7 cellular contexts compared by ENCODE assay signal in genomic region chr15:40928351-40928974, GRCh38.
DNase-seq lines count a peak whose midpoint lies in the region; ATAC-seq, FAIRE-seq and TF ChIP-seq lines count a peak whose summit lies in the region.

No MANE protein-coding gene starts in this region.

- no peaks in the 10 kb centered on the region for H3K36me3 Mint-ChIP-seq in nephron progenitor cell (ENCODE audit: low read depth)

- H3K9me3 Mint-ChIP-seq in nephron progenitor cell = no peaks in the 10 kb centered on the region

- H3K27me3 Mint-ChIP-seq in nephron progenitor cell (ENCODE audit: low read depth, poor library complexity) = peaks cover 97% of the 10 kb centered on the region

- ATAC-seq in HG02610 (IDR thresholded peaks at IDR 0.05; ENCODE audit: unreplicated experiment) = no peak

- H3K27ac ChIP-seq in coronary artery = no peak overlapping the region

- TF ChIP-seq CTCF in HFF-Myc (IDR thresholded peaks at IDR 0.05; ENCODE audit: low read depth, low read length, missing control alignments) = no peak
- no peak for TF ChIP-seq CTCF in coronary artery (IDR thresholded peaks at IDR 0.05)
- no peak for TF ChIP-seq CTCF in nephron progenitor cell (IDR thresholded peaks at IDR 0.05)

- H3K27ac Mint-ChIP-seq in nephron progenitor cell = no peak overlapping the region

- H3K4me3 ChIP-seq in HFF-Myc (replicated peaks; ENCODE audit: low read depth, low read length) (peak overlapping the region; percentile 52), coronary artery (peak overlapping the region; percentile 70)

- DNase-seq in HFF-Myc (ENCODE audit: extremely low read depth, low read depth) (no peak), NCI-H345 treated with DMSO at 0.1 percent for 48 hours (lab: John Stamatoyannopoulos, UW; ENCODE audit: unreplicated experiment) (peak; percentile 82), coronary artery (ENCODE audit: low spot score) (no peak), nephron progenitor cell (no peak), GM19239 (ENCODE audit: insufficient read length, low spot score) (no peak), hippocampal formation (lab: John Stamatoyannopoulos, UW) (no peak)

- FAIRE-seq in GM19239 (lab: Jason Lieb, UNC) = no peak

- peak overlapping the region; percentile 79 for H3K4me3 Mint-ChIP-seq in nephron progenitor cell

- peaks cover 68% of the 10 kb centered on the region for H3K4me1 Mint-ChIP-seq in nephron progenitor cell
